9 cellular contexts compared by ENCODE assay signal in the genomic region with DNA sequence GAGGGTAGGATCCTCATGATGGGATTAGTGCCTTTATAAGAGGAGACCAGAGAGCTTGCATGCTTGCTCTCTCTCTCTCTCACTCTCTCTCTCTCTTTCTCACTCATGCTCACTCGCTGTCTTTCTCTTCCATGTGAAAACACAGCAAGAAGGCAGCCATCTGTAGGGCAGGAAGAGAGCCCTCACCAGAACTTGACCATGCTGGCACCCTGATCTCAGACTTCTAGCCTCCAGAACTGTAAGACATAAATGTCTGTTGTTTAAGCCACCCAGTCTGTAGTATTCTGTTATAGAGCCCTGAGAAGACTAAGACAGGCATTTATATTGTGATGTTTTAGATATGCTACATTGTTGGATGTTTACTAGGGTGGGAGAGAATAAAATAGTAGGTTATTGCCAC.
"Had no signal": no experiment of that assay in that cellular context is flagged by ENCODE, and none has a peak within 500 bp of the region (broad histone marks: within the 10 kb centered on the region; RNA-seq: fewer than 3 reads in every experiment).

No MANE protein-coding gene starts in this region.

- FAIRE-seq: HepG2 had no signal

- H3K9me3 Mint-ChIP-seq: GM23338, HFFc6, IgD-negative memory B cell had no signal

- H3K4me2 ChIP-seq: GM23338 had no signal

- H3K9me3 ChIP-seq: HAP-1 had no signal

- H3K4me1 ChIP-seq: HAP-1 had no signal

- H3K4me1 Mint-ChIP-seq: GM23338 had no signal

- H3K4me3 Mint-ChIP-seq: GM23338, HFFc6, IgD-negative memory B cell had no signal

- H2AFZ ChIP-seq: GM23338 had no signal

- H3K4me3 ChIP-seq: GM23338, HAP-1 had no signal

- H3K27ac Mint-ChIP-seq: GM23338, HFFc6, IgD-negative memory B cell had no signal

- H3K27ac ChIP-seq: HL-60 had no signal

- DNase-seq: H7, HFFc6, KG1 had no signal

- H3K36me3 ChIP-seq: HAP-1 had no signal

- ATAC-seq: GM23338, HCT116, HepG2 had no signal
